ENCODE assay signal across 8 cellular contexts in the genomic region with DNA sequence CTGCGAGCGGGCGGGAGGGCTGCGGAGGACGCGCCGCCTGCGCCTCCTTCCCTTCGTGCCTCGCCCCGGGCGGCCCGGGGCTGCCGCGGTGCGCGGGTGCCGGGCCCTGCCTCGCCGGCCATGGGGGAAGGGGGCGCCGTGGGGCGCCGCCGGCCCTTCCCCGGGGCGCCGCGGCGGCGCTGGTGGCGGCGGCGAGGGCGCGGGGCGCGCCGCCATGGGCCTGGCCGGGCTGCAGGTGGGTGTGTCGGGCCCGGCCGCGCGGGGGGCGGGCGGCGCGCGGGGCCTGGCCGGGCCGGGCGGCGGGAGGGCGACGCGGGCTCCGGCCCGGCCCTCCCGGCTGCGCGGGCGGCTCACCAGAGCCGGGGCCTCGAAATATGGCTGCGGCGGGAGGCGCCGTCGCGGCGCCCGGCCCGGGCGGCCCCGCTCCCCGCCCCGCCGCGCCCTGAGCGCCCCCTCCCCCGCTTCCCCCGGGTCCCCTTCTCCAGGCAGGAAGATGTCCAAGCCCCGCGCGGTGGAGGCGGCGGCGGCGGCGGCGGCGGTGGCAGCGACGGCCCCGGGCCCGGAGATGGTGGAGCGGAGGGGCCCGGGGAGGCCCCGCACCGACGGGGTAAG. TPM values are rescaled to one million over a fixed set of nuclear protein-coding genes. Genes with fewer than 3 reads are reported as not detected.
DNase-seq lines count a peak whose midpoint lies in the region; ATAC-seq and TF ChIP-seq lines count a peak whose summit lies in the region.

No MANE protein-coding gene starts in this region.

- peaks cover 8% of the 10 kb centered on the region for H3K4me1 ChIP-seq in RWPE2 (ENCODE audit: insufficient read depth, poor library complexity, severe bottlenecking)
- peaks cover 45 to 61% (median 45%) of the 10 kb centered on the region in 4 donors for H3K4me1 ChIP-seq in upper lobe of left lung

- H3K4me3 ChIP-seq in RWPE2 (ENCODE audit: severe bottlenecking) (peak overlapping the region; percentile 60), upper lobe of left lung (peak overlapping the region in 3 of 4 donors; percentile 79 to 86 (median 84))

- DNase-seq in 8988T (peak; percentile 49), RWPE2 (ENCODE audit: low spot score) (no peak), iPS-NIHi11 (ENCODE audit: low spot score) (peak; percentile 58), upper lobe of left lung (peak in 1 of 2 donors; percentile 89), NCI-H1092 treated with DMSO at 0.1 percent for 48 hours (lab: John Stamatoyannopoulos, UW) (no peak), DMS79 (lab: John Stamatoyannopoulos, UW) (no peak), DMS79 treated with DMSO at 0.1 percent for 48 hours (lab: John Stamatoyannopoulos, UW) (no peak)

- H3K27ac ChIP-seq in RWPE2 (ENCODE audit: poor library complexity, severe bottlenecking) (peak overlapping the region; percentile 66), upper lobe of left lung (peak overlapping the region; percentile 85 to 94 (median 90))

- no peak for TF ChIP-seq POLR2A in upper lobe of left lung (IDR thresholded peaks at IDR 0.05)

- H3K27me3 ChIP-seq in RWPE2 (ENCODE audit: insufficient read depth, poor library complexity, severe bottlenecking) = no peaks in the 10 kb centered on the region
- no peaks in the 10 kb centered on the region for H3K27me3 ChIP-seq in upper lobe of left lung

- ATAC-seq in GM19035 (IDR thresholded peaks at IDR 0.05; ENCODE audit: unreplicated experiment) (peak; percentile 31), RWPE2 (ENCODE audit: low read depth) (no peak), upper lobe of left lung (ENCODE audit: low FRiP score in 2 of 2) (no peak)

- H3K36me3 ChIP-seq in RWPE2 (ENCODE audit: low read depth) (peaks cover 46% of the 10 kb centered on the region), upper lobe of left lung (peaks cover 10 to 33% (median 15%) of the 10 kb centered on the region in 4 donors)

- no peak for TF ChIP-seq CTCF in RWPE2 (IDR thresholded peaks at IDR 0.05; ENCODE audit: poor library complexity, severe bottlenecking)
- no peak for TF ChIP-seq CTCF in upper lobe of left lung (IDR thresholded peaks at IDR 0.05)

- no peak for TF ChIP-seq EP300 in upper lobe of left lung (IDR thresholded peaks at IDR 0.05)

- no CpG with 5 or more reads among the region's 102 CpGs for WGBS in upper lobe of left lung, 2 donors

- no peaks in the 10 kb centered on the region for H3K9me3 ChIP-seq in RWPE2 (ENCODE audit: severe bottlenecking)
- H3K9me3 ChIP-seq in upper lobe of left lung = no peaks in the 10 kb centered on the region

RNA-seq across cellular contexts. Expression of gene KMT5A, which starts 5.1 kb away (rescaled TPM):
- 10 to 100 TPM; 35.1 to 50.2 (median 43.8) TPM for total RNA-seq in upper lobe of left lung

RNA-seq across cellular contexts. Expression of gene SBNO1, which starts 24.4 kb away (rescaled TPM):
- 10 to 100 TPM in 5 of 6 donors, 1 to 10 TPM in 1; 7.5 to 25.2 (median 20.3) TPM for total RNA-seq in upper lobe of left lung

RNA-seq across cellular contexts. Expression of gene RILPL2, which starts 47.4 kb away (rescaled TPM):
- total RNA-seq in upper lobe of left lung = 10 to 100 TPM; 12.5 to 29.9 (median 14.6) TPM

Comparison
In these comparisons a context has a peak if more than half of its experiments do, and no peak if none do; other contexts are left out.
1. DNase-seq: peak in 8988T (single experiment) and iPS-NIHi11 (single experiment); none in RWPE2 (single experiment), NCI-H1092 treated with DMSO at 0.1 percent for 48 hours (single experiment), DMS79 (single experiment) and DMS79 treated with DMSO at 0.1 percent for 48 hours (single experiment).